ENCODE assay signal across 20 cellular contexts in the genomic region with DNA sequence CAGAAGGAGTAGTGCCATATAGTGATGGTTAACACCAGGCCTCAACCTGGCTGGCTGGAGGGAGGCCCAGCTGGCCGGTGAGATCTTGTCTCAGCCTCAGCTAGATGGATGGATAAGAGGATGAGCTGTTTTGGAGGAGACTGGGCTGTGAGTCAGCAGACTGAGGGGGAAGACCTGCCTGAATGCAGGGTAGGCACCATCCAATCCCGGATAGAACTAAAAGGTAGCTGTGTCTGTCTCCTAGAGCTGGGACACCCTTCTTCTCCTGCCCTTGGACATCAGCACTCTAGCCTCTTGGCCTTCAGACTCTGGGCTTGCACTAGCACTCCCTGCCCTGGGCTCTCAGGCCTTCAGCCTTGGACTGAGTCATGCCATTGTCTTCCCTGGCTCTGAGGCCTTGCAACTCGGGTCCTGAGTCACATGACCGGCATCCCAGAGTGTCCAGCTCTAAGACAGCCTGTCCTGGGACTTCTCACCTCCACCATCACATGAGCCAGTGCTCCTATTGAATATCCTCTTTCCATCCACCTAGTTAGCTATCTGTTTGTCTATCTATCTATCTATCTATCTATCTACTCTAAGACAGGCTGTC.
A peak's percentile ranks its signal among the peaks of the same experiment; 100 is the strongest.
DNase-seq lines count a peak whose midpoint lies in the region; ATAC-seq and TF ChIP-seq lines count a peak whose summit lies in the region.
"Had no signal": no experiment of that assay in that cellular context is flagged by ENCODE, and none has a peak within 500 bp of the region (broad histone marks: within the 10 kb centered on the region; RNA-seq: fewer than 3 reads in every experiment).

No MANE protein-coding gene starts in this region.

- H3K4me3 ChIP-seq in adrenal gland = no peak overlapping the region
- no peak overlapping the region for H3K4me3 ChIP-seq in foreskin fibroblast (ENCODE audit: low read depth in 1 of 2, low read length in 2 of 2)
- H3K4me3 ChIP-seq: cardiac muscle cell, GM12878, SJCRH30, tibial artery had no signal

- H3K27ac ChIP-seq in adrenal gland = no peak overlapping the region
- H3K27ac ChIP-seq: 22Rv1, cardiac muscle cell, SJCRH30, tibial artery had no signal

- no peak for TF ChIP-seq CTCF in adrenal gland (IDR thresholded peaks at IDR 0.05)
- no peak for TF ChIP-seq CTCF in foreskin fibroblast (IDR thresholded peaks at IDR 0.05; ENCODE audit: low read depth, low read length)
- TF ChIP-seq CTCF in natural killer cell (IDR thresholded peaks at IDR 0.05) = no peak
- no peak for TF ChIP-seq CTCF in chondrocyte (IDR thresholded peaks at IDR 0.05)

- WGBS in adrenal gland, 4 donors = 46 to 67% (median 48%) methylated on average over 1 to 4 of the region's 4 CpGs

- H3K27me3 ChIP-seq in adrenal gland = no peaks in the 10 kb centered on the region

- intact Hi-C loops in adrenal gland (cut with DNase I) = loop anchor here (5.0 to 10.0 kb wide), 3 partner anchors 690 to 832 kb away; no protein-coding TSS in a partner anchor
- intact Hi-C loops in natural killer cell (cut with micrococcal nuclease) = loop anchor here (5.0 kb wide), 1 partner anchor 827 kb away; no protein-coding TSS in a partner anchor

- H3K9me3 ChIP-seq in adrenal gland (replicated peaks in 1 of 3) = no peaks in the 10 kb centered on the region
- H3K9me3 ChIP-seq: SJCRH30, tibial artery had no signal

- H3K36me3 ChIP-seq in adrenal gland (replicated peaks in 1 of 2) = no peaks in the 10 kb centered on the region
- H3K36me3 ChIP-seq: cardiac muscle cell, SJCRH30, tibial artery had no signal

- H3K36me3 Mint-ChIP-seq in T-helper 1 cell treated with Interleukin-12 subunit alpha and Interleukin-12 subunit beta and Interleukin-4 antibody, amounts not matched to agents 30 μg/mL and 1 μg/mL, for 36 hours (ENCODE audit: low read depth) = no peaks in the 10 kb centered on the region
- H3K36me3 Mint-ChIP-seq in natural killer cell = no peaks in the 10 kb centered on the region
- no peaks in the 10 kb centered on the region for H3K36me3 Mint-ChIP-seq in chondrocyte (ENCODE audit: low read depth)
- H3K36me3 Mint-ChIP-seq: CD4-positive, alpha-beta memory T cell had no signal

- no peak for TF ChIP-seq POLR2A in adrenal gland (IDR thresholded peaks at IDR 0.05)

- H3K9me3 Mint-ChIP-seq in T-helper 1 cell treated with Interleukin-12 subunit alpha and Interleukin-12 subunit beta and Interleukin-4 antibody, amounts not matched to agents 30 μg/mL and 1 μg/mL, for 36 hours = no peaks in the 10 kb centered on the region
- H3K9me3 Mint-ChIP-seq in natural killer cell = peaks cover 0 to 2% of the 10 kb centered on the region in 2 donors
- H3K9me3 Mint-ChIP-seq in chondrocyte (ENCODE audit: low read depth) = no peaks in the 10 kb centered on the region
- H3K9me3 Mint-ChIP-seq: CD4-positive, alpha-beta memory T cell; nephron had no signal

- no peak for ATAC-seq in natural killer cell
- ATAC-seq: GM12878 had no signal

- H3K4me1 ChIP-seq in adrenal gland (replicated peaks in 1 of 2) = no peaks in the 10 kb centered on the region

- H3K27me3 Mint-ChIP-seq in T-helper 1 cell treated with Interleukin-12 subunit alpha and Interleukin-12 subunit beta and Interleukin-4 antibody, amounts not matched to agents 30 μg/mL and 1 μg/mL, for 36 hours (ENCODE audit: low read depth) = no peaks in the 10 kb centered on the region
- H3K27me3 Mint-ChIP-seq in natural killer cell (ENCODE audit: low read depth in 2 of 2) = peaks cover 6 to 8% of the 10 kb centered on the region in 2 donors
- peaks cover 5% of the 10 kb centered on the region for H3K27me3 Mint-ChIP-seq in chondrocyte (ENCODE audit: low read depth)

- H3K4me1 Mint-ChIP-seq in T-helper 1 cell treated with Interleukin-12 subunit alpha and Interleukin-12 subunit beta and Interleukin-4 antibody, amounts not matched to agents 30 μg/mL and 1 μg/mL, for 36 hours (ENCODE audit: low read depth) = peaks cover 13% of the 10 kb centered on the region
- H3K4me1 Mint-ChIP-seq in natural killer cell = peaks cover 6 to 12% of the 10 kb centered on the region in 2 donors
- peaks cover 2% of the 10 kb centered on the region for H3K4me1 Mint-ChIP-seq in chondrocyte (ENCODE audit: low read depth)

- no peak for DNase-seq in T-helper 1 cell
- DNase-seq in adrenal gland = peak in 5 of 7 donors; percentile 30 to 55 (median 42)
- peak; percentile 57 to 74 for DNase-seq in foreskin fibroblast
- DNase-seq in stromal cell of bone marrow (ENCODE audit: low read depth) = peak; percentile 21
- no peak for DNase-seq in natural killer cell
- DNase-seq in NCI-H2196 treated with DMSO at 0.1 percent for 48 hours (lab: John Stamatoyannopoulos, UW; ENCODE audit: unreplicated experiment) = no peak
- no peak for DNase-seq in chondrocyte (ENCODE audit: low spot score)
- DNase-seq: activated CD8-positive, alpha-beta memory T cell treated with anti-CD3 and anti-CD28 coated beads for 24 hours; activated gamma-delta T cell; MV-4-11; NCI-H2171 treated with DMSO at 0.1 percent for 48 hours; retina; SJCRH30; tibial artery had no signal

- H3K27ac Mint-ChIP-seq in T-helper 1 cell treated with Interleukin-12 subunit alpha and Interleukin-12 subunit beta and Interleukin-4 antibody, amounts not matched to agents 30 μg/mL and 1 μg/mL, for 36 hours = peak overlapping the region; percentile 0
- H3K27ac Mint-ChIP-seq in natural killer cell (no peak overlapping the region), chondrocyte (ENCODE audit: unreplicated experiment) (no peak overlapping the region)
- H3K27ac Mint-ChIP-seq: nephron had no signal

- H3K4me3 Mint-ChIP-seq in T-helper 1 cell treated with Interleukin-12 subunit alpha and Interleukin-12 subunit beta and Interleukin-4 antibody, amounts not matched to agents 30 μg/mL and 1 μg/mL, for 36 hours = no peak overlapping the region
- H3K4me3 Mint-ChIP-seq in natural killer cell (no peak overlapping the region), chondrocyte (ENCODE audit: unreplicated experiment) (no peak overlapping the region)
- H3K4me3 Mint-ChIP-seq: CD4-positive, alpha-beta memory T cell; nephron had no signal

Comparison
In these comparisons a context has a peak if more than half of its experiments do, and no peak if none do; other contexts are left out.
1. DNase-seq: peak in adrenal gland (5 of 7), foreskin fibroblast (2 of 2) and stromal cell of bone marrow (single experiment); none in T-helper 1 cell (0 of 5), natural killer cell (single experiment), NCI-H2196 treated with DMSO at 0.1 percent for 48 hours (single experiment) and chondrocyte (single experiment).